Comparison of ENCODE assay signal across 16 cellular contexts in genomic region chr3:73602171-73602570, GRCh38. TPM values are rescaled to one million over a fixed set of nuclear protein-coding genes. Genes with fewer than 3 reads are reported as not detected.
DNase-seq lines count a peak whose midpoint lies in the region; TF ChIP-seq lines count a peak whose summit lies in the region.
"Had no signal": no experiment of that assay in that cellular context is flagged by ENCODE, and none has a peak within 500 bp of the region (broad histone marks: within the 10 kb centered on the region; RNA-seq: fewer than 3 reads in every experiment).

No MANE protein-coding gene starts in this region.

- H3K4me3 Mint-ChIP-seq in mesothelial cell of epicardium = no peak overlapping the region
- H3K4me3 Mint-ChIP-seq in activated CD4-positive, alpha-beta T cell treated with anti-CD3 and anti-CD28 coated beads, Interleukin-2, amount 10 ng/mL, durations not matched to agents 24 days and 14 days = no peak overlapping the region
- H3K4me3 Mint-ChIP-seq: naive thymus-derived CD8-positive, alpha-beta T cell had no signal

- no peak overlapping the region for H3K4me3 ChIP-seq in esophagus squamous epithelium
- H3K4me3 ChIP-seq: SJSA1, skin epidermis had no signal

- H3K9me3 ChIP-seq in esophagus squamous epithelium = no peaks in the 10 kb centered on the region
- H3K9me3 ChIP-seq: SJSA1 had no signal

- H3K36me3 Mint-ChIP-seq in mesothelial cell of epicardium = peaks cover 13% of the 10 kb centered on the region
- no peaks in the 10 kb centered on the region for H3K36me3 Mint-ChIP-seq in activated CD4-positive, alpha-beta T cell treated with anti-CD3 and anti-CD28 coated beads, Interleukin-2, amount 10 ng/mL, durations not matched to agents 24 days and 14 days (ENCODE audit: low read depth)
- H3K36me3 Mint-ChIP-seq: naive thymus-derived CD8-positive, alpha-beta T cell had no signal

- no peaks in the 10 kb centered on the region for H3K27me3 Mint-ChIP-seq in mesothelial cell of epicardium (ENCODE audit: low read depth)
- H3K27me3 Mint-ChIP-seq in activated CD4-positive, alpha-beta T cell treated with anti-CD3 and anti-CD28 coated beads, Interleukin-2, amount 10 ng/mL, durations not matched to agents 24 days and 14 days = no peaks in the 10 kb centered on the region

- H3K9me3 Mint-ChIP-seq in mesothelial cell of epicardium = no peaks in the 10 kb centered on the region
- no peaks in the 10 kb centered on the region for H3K9me3 Mint-ChIP-seq in activated CD4-positive, alpha-beta T cell treated with anti-CD3 and anti-CD28 coated beads, Interleukin-2, amount 10 ng/mL, durations not matched to agents 24 days and 14 days

- H3K4me1 ChIP-seq in esophagus squamous epithelium = peaks cover 0 to 84% (median 37%) of the 10 kb centered on the region in 3 donors
- H3K4me1 ChIP-seq: SJSA1 had no signal

- no peaks in the 10 kb centered on the region for H3K27me3 ChIP-seq in esophagus squamous epithelium
- H3K27me3 ChIP-seq: SJSA1 had no signal

- H3K27ac ChIP-seq in esophagus squamous epithelium = peak overlapping the region in 3 of 4 donors; percentile 1 to 71 (median 71)
- H3K27ac ChIP-seq: SJSA1 had no signal

- TF ChIP-seq CTCF in esophagus squamous epithelium (IDR thresholded peaks at IDR 0.05) (no peak), mesothelial cell of epicardium (IDR thresholded peaks at IDR 0.05; ENCODE audit: unreplicated experiment) (no peak)

- TF ChIP-seq POLR2A in esophagus squamous epithelium (IDR thresholded peaks at IDR 0.05) = no peak

- DNase-seq in AG08395 (ENCODE audit: low spot score) (peak; percentile 86), M059J (ENCODE audit: low read depth) (peak; percentile 47), esophagus squamous epithelium (lab: John Stamatoyannopoulos, UW) (no peak), mesothelial cell of epicardium (ENCODE audit: low spot score in 2 of 2, unreplicated experiment in 2 of 2) (no peak), NCI-H446 (lab: John Stamatoyannopoulos, UW) (no peak), globus pallidus (ENCODE audit: low spot score) (no peak), cerebellum (ENCODE audit: low spot score) (no peak)
- DNase-seq in activated CD4-positive, alpha-beta T cell treated with anti-CD3 and anti-CD28 coated beads, Interleukin-2, amount 10 ng/mL, durations not matched to agents 24 days and 14 days = no peak
- DNase-seq: activated CD4-positive, CD25-positive, alpha-beta regulatory T cell; DMS53; H7; naive thymus-derived CD8-positive, alpha-beta T cell; NCI-H1436 treated with DMSO at 0.1 percent for 48 hours; NCI-H774 had no signal

- H3K4me1 Mint-ChIP-seq in mesothelial cell of epicardium = peaks cover 33% of the 10 kb centered on the region
- H3K4me1 Mint-ChIP-seq in activated CD4-positive, alpha-beta T cell treated with anti-CD3 and anti-CD28 coated beads, Interleukin-2, amount 10 ng/mL, durations not matched to agents 24 days and 14 days = no peaks in the 10 kb centered on the region
- H3K4me1 Mint-ChIP-seq: naive thymus-derived CD8-positive, alpha-beta T cell had no signal

- peak overlapping the region; percentile 68 for H3K27ac Mint-ChIP-seq in mesothelial cell of epicardium
- no peak overlapping the region for H3K27ac Mint-ChIP-seq in activated CD4-positive, alpha-beta T cell treated with anti-CD3 and anti-CD28 coated beads, Interleukin-2, amount 10 ng/mL, durations not matched to agents 24 days and 14 days
- H3K27ac Mint-ChIP-seq: naive thymus-derived CD8-positive, alpha-beta T cell had no signal

- 49 to 52% methylated on average over 3 of the region's 3 CpGs for WGBS in esophagus squamous epithelium, 2 donors

- intact Hi-C loops in esophagus squamous epithelium (cut with DNase I) = no loop called here
- intact Hi-C loops in activated CD4-positive, alpha-beta T cell treated with anti-CD3 and anti-CD28 coated beads, Interleukin-2, amount 10 ng/mL, durations not matched to agents 24 days and 14 days (cut with micrococcal nuclease) = no loop called here

- H3K36me3 ChIP-seq in esophagus squamous epithelium = no peaks in the 10 kb centered on the region
- H3K36me3 ChIP-seq: SJSA1 had no signal

RNA-seq across cellular contexts. Expression of gene PDZRN3, which starts 22.6 kb away (rescaled TPM):
- 1.7 and 1.9 TPM in 2 replicates for total RNA-seq in M059J (2014; rRNA removed; shearing (Covaris generic))
- total RNA-seq in esophagus squamous epithelium (10 to 100 TPM; 22.1 to 54.9 (median 38.9) TPM), mesothelial cell of epicardium (42.9 to 48.4 TPM (median 43.4 TPM) in 3 replicates), cerebellum (14.1 TPM)
- total RNA-seq in activated CD4-positive, alpha-beta T cell treated with anti-CD3 and anti-CD28 coated beads, Interleukin-2, amount 10 ng/mL, durations not matched to agents 24 days and 14 days = not detected in 2 replicates
- total RNA-seq: naive thymus-derived CD8-positive, alpha-beta T cell had no signal

Comparison
In these comparisons a context has a peak if more than half of its experiments do, and no peak if none do; other contexts are left out.
1. DNase-seq: peak in AG08395 (single experiment) and M059J (single experiment); none in esophagus squamous epithelium (single experiment), mesothelial cell of epicardium (0 of 2), NCI-H446 (0 of 2), globus pallidus (single experiment), cerebellum (single experiment) and activated CD4-positive, alpha-beta T cell treated with anti-CD3 and anti-CD28 coated beads, Interleukin-2, amount 10 ng/mL, durations not matched to agents 24 days and 14 days (single experiment).